1 cellular context compared by ENCODE assay signal in genomic region chr17:39199986-39200879, GRCh38.
TF ChIP-seq lines count a peak whose summit lies in the region.

RPL19 (plus strand) TSS chr17:39200283; CDS start chr17:39200345, 62 bp downstream.

TF ChIP-seq in GM12878, 131 proteins besides CTCF, POLR2A, EP300 and RAD21 (continued from another document and continues in another):
- TF ChIP-seq, protein P1, sequence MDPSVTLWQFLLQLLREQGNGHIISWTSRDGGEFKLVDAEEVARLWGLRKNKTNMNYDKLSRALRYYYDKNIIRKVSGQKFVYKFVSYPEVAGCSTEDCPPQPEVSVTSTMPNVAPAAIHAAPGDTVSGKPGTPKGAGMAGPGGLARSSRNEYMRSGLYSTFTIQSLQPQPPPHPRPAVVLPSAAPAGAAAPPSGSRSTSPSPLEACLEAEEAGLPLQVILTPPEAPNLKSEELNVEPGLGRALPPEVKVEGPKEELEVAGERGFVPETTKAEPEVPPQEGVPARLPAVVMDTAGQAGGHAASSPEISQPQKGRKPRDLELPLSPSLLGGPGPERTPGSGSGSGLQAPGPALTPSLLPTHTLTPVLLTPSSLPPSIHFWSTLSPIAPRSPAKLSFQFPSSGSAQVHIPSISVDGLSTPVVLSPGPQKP (IDR thresholded peaks at IDR 0.05; ENCODE audit: low read depth, low read length) = peak; percentile 85
- TF ChIP-seq, protein P2, sequence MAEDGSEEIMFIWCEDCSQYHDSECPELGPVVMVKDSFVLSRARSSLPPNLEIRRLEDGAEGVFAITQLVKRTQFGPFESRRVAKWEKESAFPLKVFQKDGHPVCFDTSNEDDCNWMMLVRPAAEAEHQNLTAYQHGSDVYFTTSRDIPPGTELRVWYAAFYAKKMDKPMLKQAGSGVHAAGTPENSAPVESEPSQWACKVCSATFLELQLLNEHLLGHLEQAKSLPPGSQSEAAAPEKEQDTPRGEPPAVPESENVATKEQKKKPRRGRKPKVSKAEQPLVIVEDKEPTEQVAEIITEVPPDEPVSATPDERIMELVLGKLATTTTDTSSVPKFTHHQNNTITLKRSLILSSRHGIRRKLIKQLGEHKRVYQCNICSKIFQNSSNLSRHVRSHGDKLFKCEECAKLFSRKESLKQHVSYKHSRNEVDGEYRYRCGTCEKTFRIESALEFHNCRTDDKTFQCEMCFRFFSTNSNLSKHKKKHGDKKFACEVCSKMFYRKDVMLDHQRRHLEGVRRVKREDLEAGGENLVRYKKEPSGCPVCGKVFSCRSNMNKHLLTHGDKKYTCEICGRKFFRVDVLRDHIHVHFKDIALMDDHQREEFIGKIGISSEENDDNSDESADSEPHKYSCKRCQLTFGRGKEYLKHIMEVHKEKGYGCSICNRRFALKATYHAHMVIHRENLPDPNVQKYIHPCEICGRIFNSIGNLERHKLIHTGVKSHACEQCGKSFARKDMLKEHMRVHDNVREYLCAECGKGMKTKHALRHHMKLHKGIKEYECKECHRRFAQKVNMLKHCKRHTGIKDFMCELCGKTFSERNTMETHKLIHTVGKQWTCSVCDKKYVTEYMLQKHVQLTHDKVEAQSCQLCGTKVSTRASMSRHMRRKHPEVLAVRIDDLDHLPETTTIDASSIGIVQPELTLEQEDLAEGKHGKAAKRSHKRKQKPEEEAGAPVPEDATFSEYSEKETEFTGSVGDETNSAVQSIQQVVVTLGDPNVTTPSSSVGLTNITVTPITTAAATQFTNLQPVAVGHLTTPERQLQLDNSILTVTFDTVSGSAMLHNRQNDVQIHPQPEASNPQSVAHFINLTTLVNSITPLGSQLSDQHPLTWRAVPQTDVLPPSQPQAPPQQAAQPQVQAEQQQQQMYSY (CRISPR knock-in tag; IDR thresholded peaks at IDR 0.05) = peak; percentile 51; the same call in 1 of the 2 replicates
- TF ChIP-seq STAT3 (IDR thresholded peaks at IDR 0.05; ENCODE audit: low read depth, low read length) (no peak), MLLT1 (IDR thresholded peaks at IDR 0.05) (peak; percentile 55), HDAC2 (IDR thresholded peaks at IDR 0.05) (no peak), KLF5 (IDR thresholded peaks at IDR 0.05; ENCODE audit: partially characterized antibody) (peak; percentile 99), HDAC6 (IDR thresholded peaks at IDR 0.05; ENCODE audit: unreplicated experiment) (peak; percentile 60), LARP7 (IDR thresholded peaks at IDR 0.05) (0 out of 2 replicates have a peak, but pooled peaks have one; percentile 16), PBX3 (IDR thresholded peaks at IDR 0.05; ENCODE audit: insufficient replicate concordance, low read depth, low read length) (peak; percentile 50), POLR2AphosphoS5 (IDR thresholded peaks at IDR 0.05; ENCODE audit: low read length) (peak; percentile 99), ZNF217 (IDR thresholded peaks at IDR 0.05) (no peak), CHD4 (IDR thresholded peaks at IDR 0.05) (no peak), NKRF (conservative IDR thresholded peaks at IDR 0.05) (peak; percentile 81), NR2C1 (IDR thresholded peaks at IDR 0.05) (no peak), TCF12 (IDR thresholded peaks at IDR 0.05; ENCODE audit: low read depth, low read length) (peak; percentile 73), ATF7 (IDR thresholded peaks at IDR 0.05; ENCODE audit: low read depth) (peak; percentile 100), BCL11A (IDR thresholded peaks at IDR 0.05; ENCODE audit: low read depth, low read length) (no peak), BHLHE40 (IDR thresholded peaks at IDR 0.05; ENCODE audit: borderline replicate concordance in 1 of 2, low read depth in 2 of 2, low read length in 1 of 2) (peak; percentile 96 to 99), ESRRA (IDR thresholded peaks at IDR 0.05; ENCODE audit: low read length) (no peak), RELB (IDR thresholded peaks at IDR 0.05; ENCODE audit: low read depth) (peak; percentile 81), RELA (IDR thresholded peaks at IDR 0.05; ENCODE audit: borderline replicate concordance, partially characterized antibody) (peak; percentile 24), SMAD1 (IDR thresholded peaks at IDR 0.05; ENCODE audit: low read depth, partially characterized antibody) (peak; percentile 35), EGR1 (IDR thresholded peaks at IDR 0.05; ENCODE audit: borderline replicate concordance in 1 of 2, low read depth in 2 of 2, low read length in 2 of 2) (peak in 1 of 2 experiments; percentile 84; a peak in 2 of 3 replicates), SUPT20H (IDR thresholded peaks at IDR 0.05; ENCODE audit: borderline replicate concordance, control insufficient read depth, low read depth, low read length) (no peak), POLR2AphosphoS2 (IDR thresholded peaks at IDR 0.05; ENCODE audit: low read depth, low read length) (peak; percentile 87), EZH2 (IDR thresholded peaks at IDR 0.05; ENCODE audit: borderline replicate concordance, control insufficient read depth, low read depth, low read length) (no peak), MEF2A (IDR thresholded peaks at IDR 0.05; ENCODE audit: insufficient read depth, low read depth, low read length) (no peak), JUNB (IDR thresholded peaks at IDR 0.05) (peak; percentile 22; the same call in 1 of the 2 replicates), IKZF1 (conservative IDR thresholded peaks at IDR 0.05) (peak; percentile 42), ZBED1 (IDR thresholded peaks at IDR 0.05; ENCODE audit: borderline replicate concordance) (peak; percentile 85; the same call in 1 of the 2 replicates), E4F1 (IDR thresholded peaks at IDR 0.05; ENCODE audit: borderline replicate concordance, partially characterized antibody) (peak; percentile 78), ZSCAN29 (IDR thresholded peaks at IDR 0.05) (no peak), ZBTB11 (CRISPR knock-in tag; IDR thresholded peaks at IDR 0.05) (no peak), KAT2A (conservative IDR thresholded peaks at IDR 0.05; ENCODE audit: control insufficient read depth, low read depth, low read length) (no peak), YBX1 (IDR thresholded peaks at IDR 0.05) (no peak), ZNF274 (IDR thresholded peaks at IDR 0.05; ENCODE audit: insufficient read depth, insufficient read length) (no peak), CBX3 (IDR thresholded peaks at IDR 0.05; ENCODE audit: borderline replicate concordance, low read depth) (no peak)
- TF ChIP-seq, protein P3, sequence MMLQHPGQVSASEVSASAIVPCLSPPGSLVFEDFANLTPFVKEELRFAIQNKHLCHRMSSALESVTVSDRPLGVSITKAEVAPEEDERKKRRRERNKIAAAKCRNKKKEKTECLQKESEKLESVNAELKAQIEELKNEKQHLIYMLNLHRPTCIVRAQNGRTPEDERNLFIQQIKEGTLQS (IDR thresholded peaks at IDR 0.05; ENCODE audit: borderline replicate concordance, extremely low read depth, low read depth, low read length) = peak; percentile 90
- TF ChIP-seq, protein P4, sequence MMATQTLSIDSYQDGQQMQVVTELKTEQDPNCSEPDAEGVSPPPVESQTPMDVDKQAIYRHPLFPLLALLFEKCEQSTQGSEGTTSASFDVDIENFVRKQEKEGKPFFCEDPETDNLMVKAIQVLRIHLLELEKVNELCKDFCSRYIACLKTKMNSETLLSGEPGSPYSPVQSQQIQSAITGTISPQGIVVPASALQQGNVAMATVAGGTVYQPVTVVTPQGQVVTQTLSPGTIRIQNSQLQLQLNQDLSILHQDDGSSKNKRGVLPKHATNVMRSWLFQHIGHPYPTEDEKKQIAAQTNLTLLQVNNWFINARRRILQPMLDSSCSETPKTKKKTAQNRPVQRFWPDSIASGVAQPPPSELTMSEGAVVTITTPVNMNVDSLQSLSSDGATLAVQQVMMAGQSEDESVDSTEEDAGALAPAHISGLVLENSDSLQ (IDR thresholded peaks at IDR 0.05) = no peak
